Comparison of ENCODE assay signal across 1 cellular context in the genomic region with DNA sequence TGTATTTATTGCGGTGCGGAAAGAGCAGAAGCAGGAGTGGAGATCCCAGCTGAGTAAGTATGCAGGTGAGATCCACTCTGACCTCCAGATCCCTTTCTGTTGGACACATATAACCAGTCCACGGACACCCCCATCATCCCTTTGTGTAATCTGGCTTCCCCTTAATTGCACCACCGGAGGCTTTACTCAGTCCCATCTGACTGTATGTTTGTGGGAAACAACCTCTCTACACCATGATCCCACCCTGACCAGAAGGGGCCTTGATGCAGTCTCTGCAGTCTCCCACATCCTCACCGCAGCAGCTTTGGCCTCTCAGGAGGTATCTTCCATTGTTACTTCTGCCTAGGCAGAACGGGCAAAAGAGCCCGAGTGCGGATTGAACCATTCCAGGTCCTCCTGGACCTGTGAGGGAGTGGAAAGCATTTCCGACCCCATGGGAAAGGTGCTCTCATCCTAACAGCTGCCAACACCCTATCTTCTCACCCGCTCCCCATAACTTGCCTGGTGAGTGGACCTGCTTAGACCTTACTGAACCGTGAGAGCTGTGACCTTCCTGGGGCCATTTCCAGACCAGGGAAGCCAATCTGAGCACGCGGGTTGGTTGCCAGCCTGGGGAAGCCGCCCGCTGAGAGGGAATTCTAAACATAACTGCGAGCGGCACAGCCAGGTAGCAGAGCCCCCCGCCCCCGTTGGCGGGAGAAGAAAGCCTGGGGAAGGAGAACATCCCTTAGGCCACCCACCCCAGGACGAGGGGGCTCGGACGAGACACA.
A peak's percentile ranks its signal among the peaks of the same experiment; 100 is the strongest.
TF ChIP-seq lines count a peak whose summit lies in the region.

No MANE protein-coding gene starts in this region.

TF ChIP-seq in H1, 55 proteins besides CTCF, POLR2A, EP300 and RAD21:
- TF ChIP-seq SUZ12 (IDR thresholded peaks at IDR 0.05; ENCODE audit: low read length) (0 out of 2 replicates have a peak, but pooled peaks have one; percentile 24), CBX8 (IDR thresholded peaks at IDR 0.05; ENCODE audit: borderline replicate concordance, low read depth, low read length) (no peak), NANOG (IDR thresholded peaks at IDR 0.05; ENCODE audit: insufficient read depth, low read depth, low read length, poor library complexity, severe bottlenecking) (no peak), EZH2 (IDR thresholded peaks at IDR 0.05; ENCODE audit: low read depth, low read length, severe bottlenecking) (peak; percentile 49), KDM5A (IDR thresholded peaks at IDR 0.05; ENCODE audit: low read length) (no peak), TCF12 (IDR thresholded peaks at IDR 0.05; ENCODE audit: low read depth, low read length) (no peak)
- TF ChIP-seq, protein P1, sequence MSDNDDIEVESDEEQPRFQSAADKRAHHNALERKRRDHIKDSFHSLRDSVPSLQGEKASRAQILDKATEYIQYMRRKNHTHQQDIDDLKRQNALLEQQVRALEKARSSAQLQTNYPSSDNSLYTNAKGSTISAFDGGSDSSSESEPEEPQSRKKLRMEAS (IDR thresholded peaks at IDR 0.05): peak; percentile 21; the same call in 1 of the 2 replicates
- TF ChIP-seq, protein P2, sequence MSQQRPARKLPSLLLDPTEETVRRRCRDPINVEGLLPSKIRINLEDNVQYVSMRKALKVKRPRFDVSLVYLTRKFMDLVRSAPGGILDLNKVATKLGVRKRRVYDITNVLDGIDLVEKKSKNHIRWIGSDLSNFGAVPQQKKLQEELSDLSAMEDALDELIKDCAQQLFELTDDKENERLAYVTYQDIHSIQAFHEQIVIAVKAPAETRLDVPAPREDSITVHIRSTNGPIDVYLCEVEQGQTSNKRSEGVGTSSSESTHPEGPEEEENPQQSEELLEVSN (IDR thresholded peaks at IDR 0.05): peak; percentile 34; the same call in 1 of the 2 replicates
